Comparison of ENCODE assay signal across 20 cellular contexts in genomic region chr3:191379473-191379872, GRCh38. TPM values are rescaled to one million over a fixed set of nuclear protein-coding genes. Genes with fewer than 3 reads are reported as not detected.
DNase-seq lines count a peak whose midpoint lies in the region; ATAC-seq, FAIRE-seq and TF ChIP-seq lines count a peak whose summit lies in the region.
"Had no signal": no experiment of that assay in that cellular context is flagged by ENCODE, and none has a peak within 500 bp of the region (broad histone marks: within the 10 kb centered on the region; RNA-seq: fewer than 3 reads in every experiment).

No MANE protein-coding gene starts in this region.

- peak overlapping the region; percentile 1 for H3K27ac ChIP-seq in CD4-positive, CD25-positive, alpha-beta regulatory T cell (ENCODE audit: insufficient read depth, low read length, poor library complexity, severe bottlenecking)
- H3K27ac ChIP-seq: C4-2B, HL-60 had no signal

- H3K27me3 ChIP-seq in CD4-positive, CD25-positive, alpha-beta regulatory T cell (ENCODE audit: control insufficient read depth, insufficient read depth, low read length) = no peaks in the 10 kb centered on the region

- no peak for ATAC-seq in CD4-positive, CD25-positive, alpha-beta regulatory T cell (ENCODE audit: low read depth in 2 of 2)
- ATAC-seq in memory B cell (ENCODE audit: low read depth) (peak; percentile 53), GM21786 (IDR thresholded peaks at IDR 0.05; ENCODE audit: unreplicated experiment) (no peak)
- ATAC-seq in stimulated activated naive CD8-positive, alpha-beta T cell treated with anti-CD3 and anti-CD28 coated beads, Interleukin-15, amount 100 ng/mL, for 72 hours = no peak

- H3K36me3 Mint-ChIP-seq in CD4-positive, CD25-positive, alpha-beta regulatory T cell = peaks cover 12% of the 10 kb centered on the region
- peaks cover 29% of the 10 kb centered on the region for H3K36me3 Mint-ChIP-seq in memory B cell

- H3K9me3 ChIP-seq in CD4-positive, CD25-positive, alpha-beta regulatory T cell (ENCODE audit: control insufficient read depth in 2 of 2, low read length in 2 of 2) = no peaks in the 10 kb centered on the region

- H3K9me3 Mint-ChIP-seq in CD4-positive, CD25-positive, alpha-beta regulatory T cell = peaks cover 0 to 4% (median 0%) of the 10 kb centered on the region in 7 donors
- no peaks in the 10 kb centered on the region for H3K9me3 Mint-ChIP-seq in memory B cell
- no peaks in the 10 kb centered on the region for H3K9me3 Mint-ChIP-seq in stimulated activated naive CD8-positive, alpha-beta T cell treated with anti-CD3 and anti-CD28 coated beads, Interleukin-15, amount 100 ng/mL, for 72 hours
- H3K9me3 Mint-ChIP-seq: H9 had no signal

- peak; percentile 60 for FAIRE-seq in H54 (lab: Jason Lieb, UNC)

- TF ChIP-seq POLR2A in H54 (IDR thresholded peaks at IDR 0.05; ENCODE audit: low read depth, low read length) = no peak

- peak overlapping the region in 1 of 4 donors; percentile 21 for H3K4me3 Mint-ChIP-seq in CD4-positive, CD25-positive, alpha-beta regulatory T cell
- H3K4me3 Mint-ChIP-seq in memory B cell = no peak overlapping the region
- no peak overlapping the region for H3K4me3 Mint-ChIP-seq in stimulated activated naive CD8-positive, alpha-beta T cell treated with anti-CD3 and anti-CD28 coated beads, Interleukin-15, amount 100 ng/mL, for 72 hours
- H3K4me3 Mint-ChIP-seq: H9 had no signal

- no peaks in the 10 kb centered on the region for H3K27me3 Mint-ChIP-seq in CD4-positive, CD25-positive, alpha-beta regulatory T cell
- H3K27me3 Mint-ChIP-seq in memory B cell = no peaks in the 10 kb centered on the region
- no peaks in the 10 kb centered on the region for H3K27me3 Mint-ChIP-seq in stimulated activated naive CD8-positive, alpha-beta T cell treated with anti-CD3 and anti-CD28 coated beads, Interleukin-15, amount 100 ng/mL, for 72 hours

- no peaks in the 10 kb centered on the region for H3K4me1 ChIP-seq in CD4-positive, CD25-positive, alpha-beta regulatory T cell (ENCODE audit: control insufficient read depth, insufficient read depth, low read length, poor library complexity, severe bottlenecking)

- peak overlapping the region in 1 of 3 donors; percentile 22 for H3K27ac Mint-ChIP-seq in CD4-positive, CD25-positive, alpha-beta regulatory T cell
- H3K27ac Mint-ChIP-seq in memory B cell = peak overlapping the region; percentile 86
- no peak overlapping the region for H3K27ac Mint-ChIP-seq in stimulated activated naive CD8-positive, alpha-beta T cell treated with anti-CD3 and anti-CD28 coated beads, Interleukin-15, amount 100 ng/mL, for 72 hours

- H3K36me3 ChIP-seq in CD4-positive, CD25-positive, alpha-beta regulatory T cell (ENCODE audit: control insufficient read depth, insufficient read depth, low read length) = no peaks in the 10 kb centered on the region

- no peak overlapping the region for H3K4me3 ChIP-seq in CD4-positive, CD25-positive, alpha-beta regulatory T cell (ENCODE audit: low read depth, low read length)

- H3K4me1 Mint-ChIP-seq in CD4-positive, CD25-positive, alpha-beta regulatory T cell = peaks cover 4 to 16% (median 7%) of the 10 kb centered on the region in 4 donors
- peaks cover 26% of the 10 kb centered on the region for H3K4me1 Mint-ChIP-seq in memory B cell
- H3K4me1 Mint-ChIP-seq in stimulated activated naive CD8-positive, alpha-beta T cell treated with anti-CD3 and anti-CD28 coated beads, Interleukin-15, amount 100 ng/mL, for 72 hours = no peaks in the 10 kb centered on the region

- DNase-seq in CD4-positive, CD25-positive, alpha-beta regulatory T cell = peak in 1 of 3 donors; percentile 11
- no peak for DNase-seq in H54 (ENCODE audit: insufficient read length, low spot score)
- DNase-seq in RPMI8226 = peak; percentile 33
- no peak for DNase-seq in memory B cell (ENCODE audit: low spot score in 2 of 2)
- no peak for DNase-seq in stimulated activated naive CD8-positive, alpha-beta T cell treated with anti-CD3 and anti-CD28 coated beads, Interleukin-15, amount 100 ng/mL, for 72 hours
- DNase-seq in SIG-M5 (lab: John Stamatoyannopoulos, UW) = no peak
- DNase-seq in DMS114 treated with DMSO at 0.1 percent for 48 hours (lab: John Stamatoyannopoulos, UW; ENCODE audit: unreplicated experiment) = no peak
- DNase-seq: DND-41, H9, NCI-H1092 treated with DMSO at 0.1 percent for 48 hours, NCI-H187, NCI-H345, NCI-H526 treated with DMSO at 0.1 percent for 48 hours, SHP77 treated with DMSO at 0.1 percent for 48 hours, T-helper 1 cell had no signal

RNA-seq across cellular contexts. Expression of gene UTS2B, which starts 49.1 kb away (rescaled TPM):
- total RNA-seq in CD4-positive, CD25-positive, alpha-beta regulatory T cell = not detected
- polyA plus RNA-seq in CD4-positive, CD25-positive, alpha-beta regulatory T cell = not detected
- total RNA-seq: G401, RPMI7951 had no signal

RNA-seq across cellular contexts. Expression of gene CCDC50, which starts 50.3 kb away (rescaled TPM):
- total RNA-seq in CD4-positive, CD25-positive, alpha-beta regulatory T cell = 10.3 TPM
- polyA plus RNA-seq in CD4-positive, CD25-positive, alpha-beta regulatory T cell = 10 to 100 TPM in 1 of 4 donors, 1 to 10 TPM in 3; 7.8 to 11.4 (median 9.0) TPM
